Comparison of ENCODE assay signal across 14 cellular contexts in the genomic region with DNA sequence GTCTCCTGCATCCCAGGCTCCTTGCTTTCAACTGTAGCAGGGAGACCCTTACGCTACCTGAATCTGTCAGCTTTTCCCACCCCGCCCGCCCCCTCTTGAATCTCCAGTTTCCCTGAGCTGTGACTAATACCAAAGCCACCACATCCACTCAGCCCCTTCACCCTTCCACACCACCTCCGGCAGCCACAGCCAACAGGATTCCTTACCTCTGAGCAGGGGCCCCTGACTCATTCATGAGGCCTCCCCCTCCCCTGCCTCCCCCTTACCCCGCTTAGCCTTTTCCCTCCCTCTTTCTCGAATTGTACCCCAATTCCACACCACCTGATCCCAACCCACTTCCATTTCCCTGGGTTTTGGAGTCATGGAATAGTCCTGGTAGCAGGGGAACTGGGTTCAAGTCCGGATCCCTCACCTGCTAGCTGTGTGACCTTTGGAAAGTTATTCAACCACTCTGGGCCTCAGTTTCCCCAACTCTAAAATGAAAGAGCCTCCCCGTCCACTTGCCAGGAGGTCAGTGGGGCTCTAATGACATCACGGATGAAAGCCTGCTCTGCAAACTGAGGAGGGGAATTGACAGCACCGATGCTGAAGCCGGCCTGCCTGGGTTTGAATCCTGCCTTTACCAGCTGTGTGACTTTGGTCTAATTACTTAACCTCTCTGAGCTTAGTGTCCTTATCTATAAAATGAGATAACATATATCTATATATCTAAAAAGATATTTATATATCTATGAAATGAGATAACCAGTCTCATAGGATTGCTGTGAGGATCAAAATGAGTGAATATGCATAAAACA. TPM values are rescaled to one million over a fixed set of nuclear protein-coding genes. Genes with fewer than 3 reads are reported as not detected.
A peak's percentile ranks its signal among the peaks of the same experiment; 100 is the strongest.
DNase-seq lines count a peak whose midpoint lies in the region; ATAC-seq and TF ChIP-seq lines count a peak whose summit lies in the region.
"Had no signal": no experiment of that assay in that cellular context is flagged by ENCODE, and none has a peak within 500 bp of the region (broad histone marks: within the 10 kb centered on the region; RNA-seq: fewer than 3 reads in every experiment).

No MANE protein-coding gene starts in this region.

- in situ Hi-C loops in astrocyte of the cerebellum (cut with HindIII; ENCODE audit: low sequenced_read_pairs), result no loop called here

- no peak overlapping the region for H3K27ac Mint-ChIP-seq in activated CD8-positive, alpha-beta T cell treated with anti-CD3 and anti-CD28 coated beads, Interleukin-2, amount 10 ng/mL, durations not matched to agents 7 days and 5 days

- no peaks in the 10 kb centered on the region for H3K36me3 Mint-ChIP-seq in activated CD8-positive, alpha-beta T cell treated with anti-CD3 and anti-CD28 coated beads, Interleukin-2, amount 10 ng/mL, durations not matched to agents 7 days and 5 days (ENCODE audit: low read depth)

- POLR2A ChIA-PET in activated CD8-positive, alpha-beta T cell treated with anti-CD3 and anti-CD28 coated beads, Interleukin-2, amount 10 ng/mL, durations not matched to agents 7 days and 5 days (lab: Charles Lee), result interaction anchor here (0.8 to 1.0 kb wide), 2 partner anchors 14 to 67 kb away, joined by 3 read pairs; no protein-coding TSS in a partner anchor

- no peak overlapping the region for H3K4me3 Mint-ChIP-seq in activated CD8-positive, alpha-beta T cell treated with anti-CD3 and anti-CD28 coated beads, Interleukin-2, amount 10 ng/mL, durations not matched to agents 7 days and 5 days

- peaks cover 16% of the 10 kb centered on the region for H3K4me1 Mint-ChIP-seq in activated CD8-positive, alpha-beta T cell treated with anti-CD3 and anti-CD28 coated beads, Interleukin-2, amount 10 ng/mL, durations not matched to agents 7 days and 5 days (ENCODE audit: low read depth)

- CTCF ChIA-PET in activated CD8-positive, alpha-beta T cell treated with anti-CD3 and anti-CD28 coated beads, Interleukin-2, amount 10 ng/mL, durations not matched to agents 7 days and 5 days (lab: Charles Lee), result interaction anchor here (1.3 kb wide), 1 partner anchor 66 kb away, joined by 3 read pairs; no protein-coding TSS in a partner anchor

- ATAC-seq in activated CD8-positive, alpha-beta T cell treated with anti-CD3 and anti-CD28 coated beads, Interleukin-2, amount 10 ng/mL, durations not matched to agents 7 days and 5 days, result no peak
- ATAC-seq in HG02571 (IDR thresholded peaks at IDR 0.05; ENCODE audit: unreplicated experiment), result no peak
- ATAC-seq in GM21528 (IDR thresholded peaks at IDR 0.05; ENCODE audit: low FRiP score, unreplicated experiment), result no peak
- ATAC-seq: gastroesophageal sphincter had no signal

- peaks cover 43% of the 10 kb centered on the region for H3K27me3 Mint-ChIP-seq in activated CD8-positive, alpha-beta T cell treated with anti-CD3 and anti-CD28 coated beads, Interleukin-2, amount 10 ng/mL, durations not matched to agents 7 days and 5 days (ENCODE audit: low read depth)

- H3K4me3 ChIP-seq in astrocyte of the cerebellum (ENCODE audit: low read depth, low read length), result no peak overlapping the region
- H3K4me3 ChIP-seq: ascending aorta, gastroesophageal sphincter had no signal

- TF ChIP-seq CTCF in astrocyte of the cerebellum (IDR thresholded peaks at IDR 0.05; ENCODE audit: low read depth, low read length, missing control alignments), result no peak

- DNase-seq in AG08396 (ENCODE audit: low spot score), result peak; percentile 89
- peak; percentile 49 for DNase-seq in HPDE6-E6E7 (ENCODE audit: extremely low spot score)
- DNase-seq in astrocyte of the cerebellum (ENCODE audit: low read depth), result peak; percentile 53
- DNase-seq in kidney glomerular epithelial cell (lab: John Stamatoyannopoulos, UW), result peak; percentile 53
- DNase-seq in medulla oblongata (ENCODE audit: extremely low spot score), result no peak
- DNase-seq in activated CD8-positive, alpha-beta T cell treated with anti-CD3 and anti-CD28 coated beads, Interleukin-2, amount 10 ng/mL, durations not matched to agents 7 days and 5 days, result no peak
- DNase-seq: activated CD4-positive, alpha-beta T cell treated with anti-CD3 and anti-CD28 coated beads, Interleukin-2, amount 50 U/mL, for 48 hours; KG1; NCI-H748 treated with DMSO at 0.1 percent for 48 hours; SHP77 treated with DMSO at 0.1 percent for 48 hours had no signal

- H3K9me3 Mint-ChIP-seq in activated CD8-positive, alpha-beta T cell treated with anti-CD3 and anti-CD28 coated beads, Interleukin-2, amount 10 ng/mL, durations not matched to agents 7 days and 5 days (ENCODE audit: insufficient read depth), result no peaks in the 10 kb centered on the region

RNA-seq across cellular contexts. Expression of a gene that starts 2.1 kb away (rescaled TPM):
- total RNA-seq in activated CD8-positive, alpha-beta T cell treated with anti-CD3 and anti-CD28 coated beads, Interleukin-2, amount 10 ng/mL, durations not matched to agents 7 days and 5 days, result 1 to 10 TPM; 1.7 to 2.2 TPM

RNA-seq across cellular contexts. Expression of a gene that starts 23.3 kb away (rescaled TPM):
- total RNA-seq in activated CD8-positive, alpha-beta T cell treated with anti-CD3 and anti-CD28 coated beads, Interleukin-2, amount 10 ng/mL, durations not matched to agents 7 days and 5 days, result 1 to 10 TPM; 6.3 to 7.8 TPM

RNA-seq across cellular contexts. Expression of a gene that starts 25.0 kb away (rescaled TPM):
- total RNA-seq in activated CD8-positive, alpha-beta T cell treated with anti-CD3 and anti-CD28 coated beads, Interleukin-2, amount 10 ng/mL, durations not matched to agents 7 days and 5 days, result 10 to 100 TPM; 46.4 to 53.5 TPM

RNA-seq across cellular contexts. Expression of a gene that starts 50.8 kb away (rescaled TPM):
- total RNA-seq in activated CD8-positive, alpha-beta T cell treated with anti-CD3 and anti-CD28 coated beads, Interleukin-2, amount 10 ng/mL, durations not matched to agents 7 days and 5 days, result 10 to 100 TPM; 25.6 to 28.4 TPM

RNA-seq across cellular contexts. Expression of a gene that starts 59.5 kb away (rescaled TPM):
- total RNA-seq in activated CD8-positive, alpha-beta T cell treated with anti-CD3 and anti-CD28 coated beads, Interleukin-2, amount 10 ng/mL, durations not matched to agents 7 days and 5 days, result 10 to 100 TPM; 21.4 to 23.1 TPM

Comparison
In these comparisons a context has a peak if more than half of its experiments do, and no peak if none do; other contexts are left out.
1. DNase-seq: peak in AG08396 (single experiment), HPDE6-E6E7 (single experiment), astrocyte of the cerebellum (single experiment) and kidney glomerular epithelial cell (single experiment); none in medulla oblongata (single experiment) and activated CD8-positive, alpha-beta T cell treated with anti-CD3 and anti-CD28 coated beads, Interleukin-2, amount 10 ng/mL, durations not matched to agents 7 days and 5 days (single experiment).